8 cellular contexts compared by ENCODE assay signal in the genomic region with DNA sequence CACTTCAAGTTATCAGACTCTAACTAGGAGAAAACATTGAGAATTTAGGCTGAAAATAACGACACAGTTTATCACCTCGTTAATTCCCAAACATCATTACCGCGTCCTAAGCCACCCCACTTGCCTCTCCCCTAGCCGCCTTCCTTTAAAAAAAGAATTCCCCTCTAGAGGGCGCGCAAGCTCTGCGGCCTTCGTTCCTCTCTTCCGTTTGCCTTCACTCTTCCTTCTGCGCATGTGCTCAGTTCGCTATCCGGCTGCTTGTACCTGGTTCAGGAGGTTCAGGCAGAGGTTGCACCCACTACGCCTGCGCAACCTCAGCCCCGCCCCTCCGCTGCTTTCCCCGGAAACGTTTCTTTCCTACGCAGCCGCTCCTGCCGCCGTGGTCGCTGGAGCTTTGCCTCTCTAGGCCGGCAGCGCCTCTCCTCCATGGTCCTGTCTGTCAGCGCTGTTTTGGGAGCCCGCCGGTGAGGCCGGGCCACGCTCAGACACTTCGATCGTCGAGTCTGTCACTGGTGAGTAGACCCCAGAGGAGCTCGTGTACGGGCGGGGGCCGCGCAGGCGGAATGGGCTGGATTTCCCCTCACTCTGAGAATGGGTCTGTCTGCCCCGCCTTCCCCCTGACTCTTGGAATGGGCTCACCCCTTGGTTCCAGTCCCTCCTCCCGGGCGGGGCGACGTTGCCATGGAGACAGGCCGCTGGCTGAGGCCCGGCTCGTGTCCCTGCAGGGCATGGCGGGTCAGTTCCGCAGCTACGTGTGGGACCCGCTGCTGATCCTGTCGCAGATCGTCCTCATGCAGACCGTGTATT. TPM values are rescaled to one million over a fixed set of nuclear protein-coding genes. Genes with fewer than 3 reads are reported as not detected.
A peak's percentile ranks its signal among the peaks of the same experiment; 100 is the strongest.
DNase-seq lines count a peak whose midpoint lies in the region; ATAC-seq, FAIRE-seq and TF ChIP-seq lines count a peak whose summit lies in the region.

TSS of gene SYS1 (plus strand) at position 353 of the 807 bp plus-strand sequence. CDS start at position 729, 376 bp downstream.

- no peak within 1 kb of the TSS for H2AFZ ChIP-seq in OCI-LY1 (ENCODE audit: low read length)

- H3K9me3 ChIP-seq in OCI-LY1 (ENCODE audit: low read length) (no peaks in the 10 kb centered on the region), mesodermal cell (ENCODE audit: control insufficient read depth, low read length) (no peaks in the 10 kb centered on the region)

- 0% methylated on average over 48 to 51 of the region's 55 CpGs for WGBS in mesodermal cell (ENCODE audit: insufficient coverage in 2 of 2), 2 experiments

- H4K20me1 ChIP-seq in OCI-LY1 (ENCODE audit: insufficient read depth, low read length): no peaks in the 10 kb centered on the region

- no peaks in the 10 kb centered on the region for H3K27me3 ChIP-seq in OCI-LY1 (ENCODE audit: insufficient read depth, low read length)

- peak; percentile 84 for FAIRE-seq in endometrium (lab: Jason Lieb, UNC)

- peak within 1 kb of the TSS; percentile 57 for H3K27ac ChIP-seq in OCI-LY1 (ENCODE audit: low read depth, low read length, poor library complexity, severe bottlenecking)
- peak within 1 kb of the TSS; percentile 95 for H3K27ac ChIP-seq in mesodermal cell (ENCODE audit: low read depth, low read length, severe bottlenecking)

- peak; percentile 84 for ATAC-seq in GM21515 (IDR thresholded peaks at IDR 0.05; ENCODE audit: unreplicated experiment)

- H3K9ac ChIP-seq in OCI-LY1 (ENCODE audit: low read length): peak within 1 kb of the TSS; percentile 81

- H3K4me2 ChIP-seq in OCI-LY1 (ENCODE audit: low read length): peak within 1 kb of the TSS; percentile 70

- peak; percentile 82 for TF ChIP-seq CTCF in OCI-LY1 (IDR thresholded peaks at IDR 0.05; ENCODE audit: low read length)

- H3F3A ChIP-seq in OCI-LY1 (ENCODE audit: insufficient read depth, low read length): 0 out of 2 replicates have a peak, but pooled peaks cover 4% of the 10 kb centered on the region

- H3K9me2 ChIP-seq in OCI-LY1 (ENCODE audit: low read depth, low read length): no peaks in the 10 kb centered on the region

- peak; percentile 98 for DNase-seq in DMS 273 treated with DMSO at 0.1 percent for 48 hours (lab: John Stamatoyannopoulos, UW)
- DNase-seq in HuH-7 (ENCODE audit: low spot score): peak; percentile 92
- peak; percentile 98 for DNase-seq in activated CD8-positive, alpha-beta memory T cell treated with anti-CD3 and anti-CD28 coated beads, Interleukin-2, amount 50 U/mL, for 4 hours
- peak; percentile 97 to 98 for DNase-seq in stimulated activated CD8-positive, alpha-beta memory T cell treated with anti-CD3 and anti-CD28 coated beads, Interleukin-15, amount 100 ng/mL, for 4 hours (ENCODE audit: low read depth in 2 of 2)

- H3K79me2 ChIP-seq in OCI-LY1 (ENCODE audit: insufficient read depth, low read length): no peaks in the 10 kb centered on the region

- H3K4me3 ChIP-seq in OCI-LY1 (ENCODE audit: low read depth, low read length, poor library complexity, severe bottlenecking): peak within 1 kb of the TSS; percentile 76
- H3K4me3 ChIP-seq in mesodermal cell (ENCODE audit: extremely low read depth, insufficient read depth, low read length, poor library complexity, severe bottlenecking): peak within 1 kb of the TSS; percentile 71

- H3K4me1 ChIP-seq in OCI-LY1 (ENCODE audit: insufficient read depth, low read length, severe bottlenecking) (peaks cover 25% of the 10 kb centered on the region), mesodermal cell (ENCODE audit: control insufficient read depth, insufficient read depth, low read length, poor library complexity, severe bottlenecking) (peaks cover 32% of the 10 kb centered on the region)

- peaks cover 24% of the 10 kb centered on the region for H3K36me3 ChIP-seq in OCI-LY1 (ENCODE audit: insufficient read depth, low read length)
- H3K36me3 ChIP-seq in mesodermal cell (ENCODE audit: control insufficient read depth, insufficient read depth, low read length): peaks cover 31% of the 10 kb centered on the region

RNA-seq across cellular contexts. Expression of gene SYS1, which starts in this region (rescaled TPM):
- polyA plus RNA-seq in mesodermal cell (2013, experiment 1 of 2): 14.7 TPM
- 12.0 TPM for polyA plus RNA-seq in mesodermal cell (2013, experiment 2 of 2)

Comparison
In these comparisons a context has a peak if more than half of its experiments do, and no peak if none do; other contexts are left out.
1. Peak in every context shown above with its lines: DNase-seq, ATAC-seq, H3K4me3 ChIP-seq and H3K27ac ChIP-seq.